In genomic region chr6:37127961-37128862, GRCh38 we compare ENCODE assay signal across 1 cellular context.
TF ChIP-seq lines count a peak whose summit lies in the region.

No MANE protein-coding gene starts in this region.

TF ChIP-seq in endothelial cell of umbilical vein, 7 proteins besides CTCF, POLR2A, EP300 and RAD21 (continued from another document):
- TF ChIP-seq POLR2AphosphoS5 (IDR thresholded peaks at IDR 0.05; ENCODE audit: insufficient read depth, low read depth, low read length): no peak
- no peak for TF ChIP-seq FOS (IDR thresholded peaks at IDR 0.05; ENCODE audit: borderline replicate concordance, insufficient read depth, low read length)
- no peak for TF ChIP-seq MAX (IDR thresholded peaks at IDR 0.05; ENCODE audit: insufficient read depth, insufficient read length)
- TF ChIP-seq GATA2 (IDR thresholded peaks at IDR 0.05; ENCODE audit: insufficient read depth, insufficient read length, low read depth, low read length): no peak
- TF ChIP-seq JUN (IDR thresholded peaks at IDR 0.05; ENCODE audit: borderline replicate concordance, insufficient read depth, insufficient read length, low read depth): no peak
TF ChIP-seq in endothelial cell of umbilical vein: peak in this region for 0.
